In genomic region chr11:56841210-56841810, GRCh38 we compare ENCODE assay signal across 8 cellular contexts.
DNase-seq lines count a peak whose midpoint lies in the region; TF ChIP-seq lines count a peak whose summit lies in the region.

No MANE protein-coding gene starts in this region.

- intact Hi-C loops in PC-9 (cut with micrococcal nuclease; ENCODE audit: unreplicated experiment), result loop anchor here (1.0 to 5.0 kb wide), 3 partner anchors 275 to 496 kb away; partner anchors contain the start of genes P2RX3 and SSRP1

- H3K4me3 ChIP-seq in BLaER1 treated with 17β-estradiol and CSF1 and Interleukin-3, amounts not matched to agents 10 nM and 100 nM, result no peak overlapping the region
- H3K4me3 ChIP-seq in PC-9, result no peak overlapping the region
- H3K4me3 ChIP-seq in choroid plexus epithelial cell (ENCODE audit: low read depth, low read length), result no peak overlapping the region
- no peak overlapping the region for H3K4me3 ChIP-seq in tibial nerve

- no peak for TF ChIP-seq EP300 in tibial nerve (IDR thresholded peaks at IDR 0.05)

- in situ Hi-C loops in GM13977 (cut with MboI; ENCODE audit: low pct_unique_long_range_greater_than_20kb, low sequenced_read_pairs, unreplicated experiment), result no loop called here

- peaks cover 0 to 18% (median 0%) of the 10 kb centered on the region in 11 experiments; a peak in 7 of 22 replicates for H3K9me3 ChIP-seq in BLaER1 treated with 17β-estradiol and CSF1 and Interleukin-3, amounts not matched to agents 10 nM and 100 nM (replicated peaks in 1 of 11)
- no peaks in the 10 kb centered on the region for H3K9me3 ChIP-seq in PC-9 (ENCODE audit: insufficient read depth, low read depth)
- H3K9me3 ChIP-seq in tibial nerve, result no peaks in the 10 kb centered on the region

- H3K9ac ChIP-seq in BLaER1 treated with 17β-estradiol and CSF1 and Interleukin-3, amounts not matched to agents 10 nM and 100 nM, result no peak overlapping the region

- POLR2A ChIA-PET in PC-9 (lab: Charles Lee; ENCODE audit: unreplicated experiment), result interaction anchor here (0.6 to 0.7 kb wide), 2 partner anchors 409 to 628 kb away, joined by 3 to 4 read pairs; no protein-coding TSS in a partner anchor

- H3K4me1 ChIP-seq in BLaER1 treated with 17β-estradiol and CSF1 and Interleukin-3, amounts not matched to agents 10 nM and 100 nM, result peaks cover 0 to 5% (median 0%) of the 10 kb centered on the region in 10 experiments; a peak in 1 of 20 replicates
- H3K4me1 ChIP-seq in PC-9 (replicated peaks; ENCODE audit: insufficient read depth) (peaks cover 8% of the 10 kb centered on the region; the same call in 1 of the 2 replicates), tibial nerve (peaks cover 0 to 3% (median 0%) of the 10 kb centered on the region in 4 donors)

- H2AFZ ChIP-seq in PC-9, result 0 out of 2 replicates have a peak overlapping the region, but pooled peaks have one; percentile 1

- H3K4me2 ChIP-seq in BLaER1 treated with 17β-estradiol and CSF1 and Interleukin-3, amounts not matched to agents 10 nM and 100 nM, result peak overlapping the region in 10 of 11 experiments; percentile 3 to 62 (median 12); a peak in 9 of 22 replicates
- H3K4me2 ChIP-seq in PC-9, result peak overlapping the region; percentile 22

- H4K20me1 ChIP-seq in BLaER1 treated with 17β-estradiol and CSF1 and Interleukin-3, amounts not matched to agents 10 nM and 100 nM, result no peaks in the 10 kb centered on the region
- no peaks in the 10 kb centered on the region for H4K20me1 ChIP-seq in PC-9 (ENCODE audit: insufficient read depth)

- CTCF ChIA-PET in PC-9 (lab: Charles Lee), result interaction anchor here (0.6 to 2.6 kb wide), 3 partner anchors 120 to 537 kb away, joined by 3 to 68 read pairs (median 5); no protein-coding TSS in a partner anchor

- no peak for TF ChIP-seq POLR2A in tibial nerve (IDR thresholded peaks at IDR 0.05)

- H3K79me2 ChIP-seq in PC-9 (ENCODE audit: low read depth), result no peaks in the 10 kb centered on the region

- no peaks in the 10 kb centered on the region for H3K36me3 ChIP-seq in BLaER1 treated with 17β-estradiol and CSF1 and Interleukin-3, amounts not matched to agents 10 nM and 100 nM
- H3K36me3 ChIP-seq in PC-9 (ENCODE audit: low read depth), result no peaks in the 10 kb centered on the region
- no peaks in the 10 kb centered on the region for H3K36me3 ChIP-seq in tibial nerve

- WGBS in tibial nerve, 2 donors, result 12 to 21% methylated on average over 8 of the region's 8 CpGs

- H3K9me2 ChIP-seq in PC-9 (ENCODE audit: insufficient read depth), result no peaks in the 10 kb centered on the region

- DNase-seq in GM13977 (ENCODE audit: low spot score) (peak; percentile 34), HuH-7 (ENCODE audit: low spot score) (peak; percentile 69), PC-9 (peak; percentile 52), choroid plexus epithelial cell (ENCODE audit: low read depth) (peak; percentile 77), left kidney (ENCODE audit: low read depth, low spot score) (peak; percentile 81), tibial nerve (ENCODE audit: low spot score in 2 of 2) (peak in 1 of 2 donors; percentile 68)
- DNase-seq in activated CD4-positive, CD25-positive, alpha-beta regulatory T cell (lab: John Stamatoyannopoulos, UW), result no peak

- no TSS peak for BruUV-seq in PC-9 (replicated peaks; lab: Mats Ljungman, UMichigan)

- H3K27ac ChIP-seq in BLaER1 treated with 17β-estradiol and CSF1 and Interleukin-3, amounts not matched to agents 10 nM and 100 nM, result no peak overlapping the region
- H3K27ac ChIP-seq in PC-9 (no peak overlapping the region), tibial nerve (no peak overlapping the region)

- H3F3A ChIP-seq in PC-9 (ENCODE audit: insufficient read depth, low read depth), result no peaks in the 10 kb centered on the region

- H3K27me3 ChIP-seq in BLaER1 treated with 17β-estradiol and CSF1 and Interleukin-3, amounts not matched to agents 10 nM and 100 nM, result no peaks in the 10 kb centered on the region
- H3K27me3 ChIP-seq in PC-9 (ENCODE audit: insufficient read depth, low read depth) (no peaks in the 10 kb centered on the region), tibial nerve (peaks cover 0 to 10% of the 10 kb centered on the region in 2 donors)

- TF ChIP-seq CTCF in GM13977 (IDR thresholded peaks at IDR 0.05; ENCODE audit: extremely low read depth, insufficient read depth, missing control alignments) (peak; percentile 75), PC-9 (conservative IDR thresholded peaks at IDR 0.05) (peak; percentile 93), choroid plexus epithelial cell (conservative IDR thresholded peaks at IDR 0.05; ENCODE audit: low read depth, low read length) (peak; percentile 77), tibial nerve (IDR thresholded peaks at IDR 0.05) (peak; percentile 43 to 74 (median 51))

Comparison
In these comparisons a context has a peak if more than half of its experiments do, and no peak if none do; other contexts are left out.
1. DNase-seq: peak in GM13977 (single experiment), HuH-7 (single experiment), PC-9 (2 of 2), choroid plexus epithelial cell (single experiment) and left kidney (single experiment); none in activated CD4-positive, CD25-positive, alpha-beta regulatory T cell (0 of 4).
2. Peak in every context shown above with its lines, with median percentiles within 50 percentile points of each other: CTCF ChIP-seq.